8 cellular contexts compared by ENCODE assay signal in genomic region chr13:76903544-76904162, GRCh38. TPM values are rescaled to one million over a fixed set of nuclear protein-coding genes. Genes with fewer than 3 reads are reported as not detected.
DNase-seq lines count a peak whose midpoint lies in the region; ATAC-seq and TF ChIP-seq lines count a peak whose summit lies in the region.

No MANE protein-coding gene starts in this region.

- ATAC-seq in GM21447 (IDR thresholded peaks at IDR 0.05; ENCODE audit: unreplicated experiment): peak; percentile 87
- peak in 1 of 2 donors; percentile 82 for ATAC-seq in natural killer cell treated with Interleukin-12 subunit alpha and Interleukin-12 subunit beta and Interleukin-15 and Interleukin-18, amount 100 ng/mL, for 72 hours

- H3K4me2 ChIP-seq in OCI-LY7 (ENCODE audit: low read length): no peak overlapping the region

- TF ChIP-seq CTCF in OCI-LY7 (conservative IDR thresholded peaks at IDR 0.05; ENCODE audit: low read length): peak; percentile 99

- intact Hi-C loops in OCI-LY7 (cut with micrococcal nuclease; ENCODE audit: unreplicated experiment): loop anchor here (5.0 to 10.0 kb wide), 2 partner anchors 601 to 1026 kb away; no protein-coding TSS in a partner anchor

- H3K9me2 ChIP-seq in OCI-LY7 (ENCODE audit: insufficient read depth, low read length): no peaks in the 10 kb centered on the region

- no peak overlapping the region for H3K27ac Mint-ChIP-seq in natural killer cell treated with Interleukin-12 subunit alpha and Interleukin-12 subunit beta and Interleukin-15 and Interleukin-18, amount 100 ng/mL, for 72 hours

- H3K4me1 ChIP-seq in OCI-LY7 (ENCODE audit: insufficient read depth, low read length, poor library complexity, severe bottlenecking): no peaks in the 10 kb centered on the region

- H3K4me3 ChIP-seq in OCI-LY7 (ENCODE audit: low read depth, low read length, poor library complexity, severe bottlenecking): no peak overlapping the region

- BruUV-seq in OCI-LY7 (replicated peaks; lab: Mats Ljungman, UMichigan): no TSS peak

- H2AFZ ChIP-seq in OCI-LY7 (ENCODE audit: low read length): no peak overlapping the region

- H3K9me3 ChIP-seq in OCI-LY7 (ENCODE audit: low read length): no peaks in the 10 kb centered on the region

- no peaks in the 10 kb centered on the region for H3K4me1 Mint-ChIP-seq in natural killer cell treated with Interleukin-12 subunit alpha and Interleukin-12 subunit beta and Interleukin-15 and Interleukin-18, amount 100 ng/mL, for 72 hours (ENCODE audit: low read depth in 2 of 2)

- H3K9me3 Mint-ChIP-seq in natural killer cell treated with Interleukin-12 subunit alpha and Interleukin-12 subunit beta and Interleukin-15 and Interleukin-18, amount 100 ng/mL, for 72 hours: peaks cover 5% of the 10 kb centered on the region

- H3K36me3 Mint-ChIP-seq in natural killer cell treated with Interleukin-12 subunit alpha and Interleukin-12 subunit beta and Interleukin-15 and Interleukin-18, amount 100 ng/mL, for 72 hours: peaks cover 7% of the 10 kb centered on the region

- H3K27me3 Mint-ChIP-seq in natural killer cell treated with Interleukin-12 subunit alpha and Interleukin-12 subunit beta and Interleukin-15 and Interleukin-18, amount 100 ng/mL, for 72 hours: peaks cover 35 to 60% of the 10 kb centered on the region in 2 donors

- H4K20me1 ChIP-seq in OCI-LY7 (ENCODE audit: insufficient read depth, low read length): no peaks in the 10 kb centered on the region

- CTCF ChIA-PET in OCI-LY7 (lab: Charles Lee; ENCODE audit: unreplicated experiment): interaction anchor here (0.5 kb wide), 2 partner anchors 17 to 630 kb away, joined by 3 to 4 read pairs; no protein-coding TSS in a partner anchor

- no peak overlapping the region for H3K4me3 Mint-ChIP-seq in natural killer cell treated with Interleukin-12 subunit alpha and Interleukin-12 subunit beta and Interleukin-15 and Interleukin-18, amount 100 ng/mL, for 72 hours

- POLR2A ChIA-PET in OCI-LY7 (lab: Charles Lee): interaction anchor here (0.7 to 1.4 kb wide), 4 partner anchors 8 to 44 kb away, joined by 3 to 4 read pairs (median 3); no protein-coding TSS in a partner anchor

- H3K27ac ChIP-seq in OCI-LY7 (ENCODE audit: low read depth, low read length, poor library complexity, severe bottlenecking): no peak overlapping the region

- no peaks in the 10 kb centered on the region for H3K36me3 ChIP-seq in OCI-LY7 (ENCODE audit: insufficient read depth, low read length)

- DNase-seq in DMS153 treated with DMSO at 0.1 percent for 48 hours (lab: John Stamatoyannopoulos, UW; ENCODE audit: unreplicated experiment) (peak; percentile 61), HT1080 (ENCODE audit: low read depth) (peak; percentile 64), OCI-LY7 (ENCODE audit: low spot score) (peak; percentile 63), activated T-cell treated with anti-CD3 and anti-CD28 coated beads for 24 hours (ENCODE audit: low read depth) (peak; percentile 51), erythroblast (lab: John Stamatoyannopoulos, UW) (peak; percentile 71 to 81), superior temporal gyrus (ENCODE audit: extremely low spot score) (peak; percentile 93)
- peak; percentile 83 for DNase-seq in natural killer cell treated with Interleukin-12 subunit alpha and Interleukin-12 subunit beta and Interleukin-15 and Interleukin-18, amount 100 ng/mL, for 72 hours (ENCODE audit: low spot score)

- TF ChIP-seq POLR2A in erythroblast (IDR thresholded peaks at IDR 0.05; ENCODE audit: low read length): no peak

- H3K79me2 ChIP-seq in OCI-LY7 (ENCODE audit: insufficient read depth, low read depth, low read length): no peaks in the 10 kb centered on the region

RNA-seq across cellular contexts. Expression of gene KCTD12, which starts 17.4 kb away (rescaled TPM):
- 5.6 and 8.4 TPM in 2 replicates for total RNA-seq in HT1080 (2014; rRNA removed; shearing (Covaris generic))
- 5.9 and 7.1 TPM in 2 replicates for polyA plus RNA-seq in HT1080 (2015; cell fraction: cytosol; rRNA removed)
- 4.0 and 4.7 TPM in 2 replicates for polyA plus RNA-seq in HT1080 (2015; cell fraction: nucleus; rRNA removed)
- total RNA-seq in OCI-LY7 (2014; rRNA removed; shearing (Covaris generic)): not detected in 2 replicates
- 0.08 and 0.13 TPM in 2 replicates for total RNA-seq in OCI-LY7 (2022)
- under 1 TPM; 0.39 to 0.76 TPM for total RNA-seq in natural killer cell treated with Interleukin-12 subunit alpha and Interleukin-12 subunit beta and Interleukin-15 and Interleukin-18, amount 100 ng/mL, for 72 hours

RNA-seq across cellular contexts. Expression of gene ACOD1, which starts 44.7 kb away (rescaled TPM):
- 0.30 TPM in 1 of 2 replicates, not detected in the other for total RNA-seq in HT1080 (2014; rRNA removed; shearing (Covaris generic))
- not detected in 2 replicates for polyA plus RNA-seq in HT1080 (2015; cell fraction: cytosol; rRNA removed)
- polyA plus RNA-seq in HT1080 (2015; cell fraction: nucleus; rRNA removed): not detected in 2 replicates
- not detected in 2 replicates for total RNA-seq in OCI-LY7 (2014; rRNA removed; shearing (Covaris generic))
- total RNA-seq in OCI-LY7 (2022): not detected in 2 replicates
- not detected for total RNA-seq in natural killer cell treated with Interleukin-12 subunit alpha and Interleukin-12 subunit beta and Interleukin-15 and Interleukin-18, amount 100 ng/mL, for 72 hours
